ENCODE assay signal across 13 cellular contexts in the genomic region with DNA sequence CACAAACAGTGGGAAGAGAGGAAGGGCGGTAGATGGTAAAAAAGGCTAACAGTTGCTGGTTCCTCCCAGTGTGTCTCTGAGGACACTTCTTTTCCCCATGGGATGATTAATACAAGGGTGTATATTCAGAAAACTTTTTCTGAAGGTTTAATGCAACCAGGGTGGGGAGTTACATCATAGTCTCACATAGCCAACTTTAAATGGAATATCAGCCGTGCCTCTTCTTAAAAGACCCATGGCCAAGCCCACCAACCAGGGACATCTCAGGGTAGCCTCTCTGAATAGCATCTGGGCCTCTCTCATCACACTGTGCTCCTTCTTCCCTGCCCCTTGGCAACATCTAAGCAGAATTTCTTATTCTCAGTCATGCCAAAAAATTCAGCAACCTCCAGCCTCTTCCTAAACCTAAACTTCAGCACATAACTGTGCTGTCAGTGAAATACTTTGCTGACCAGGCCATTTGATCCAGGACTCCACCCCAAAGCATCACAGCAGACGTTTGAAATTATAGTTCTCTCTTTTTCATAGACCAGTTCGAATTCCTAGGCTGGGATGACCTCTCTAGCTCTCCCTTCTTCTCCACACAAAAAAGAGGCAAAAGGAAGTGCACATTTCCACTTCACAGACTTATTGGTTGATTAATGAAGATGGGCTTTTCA.
DNase-seq lines count a peak whose midpoint lies in the region; ATAC-seq and TF ChIP-seq lines count a peak whose summit lies in the region.
"Had no signal": no experiment of that assay in that cellular context is flagged by ENCODE, and none has a peak within 500 bp of the region (broad histone marks: within the 10 kb centered on the region; RNA-seq: fewer than 3 reads in every experiment).

No MANE protein-coding gene starts in this region.

- no peak overlapping the region for H3K4me3 Mint-ChIP-seq in activated T-helper 1 cell treated with anti-CD3 and anti-CD28 coated beads, Interleukin-12 subunit alpha, Interleukin-12 subunit beta, Interleukin-2, Interleukin-4 antibody, amounts not matched to agents 30 ng/mL and 10 ng/mL and 1 ng/mL, durations not matched to agents 14 hours and 24 hours and 36 hours
- no peak overlapping the region for H3K4me3 Mint-ChIP-seq in activated CD4-positive, alpha-beta memory T cell treated with anti-CD3 and anti-CD28 coated beads, Interleukin-2, amount 10 ng/mL, durations not matched to agents 7 days and 5 days
- H3K4me3 Mint-ChIP-seq: activated naive CD4-positive, alpha-beta T cell treated with anti-CD3 and anti-CD28 coated beads, Interleukin-2, amount 50 U/mL, for 24 hours; stimulated activated naive B cell treated with anti-CD40 and anti-IgM and Interleukin-4, amounts not matched to agents 10 μg/mL and 1 μg/mL and 100 μg/mL, for 72 hours had no signal

- ATAC-seq in HG03565 (IDR thresholded peaks at IDR 0.05; ENCODE audit: unreplicated experiment), result no peak
- ATAC-seq: stimulated activated naive B cell treated with anti-CD40 and anti-IgM and Interleukin-4, amounts not matched to agents 10 μg/mL and 1 μg/mL and 100 μg/mL, for 72 hours had no signal

- H3K9me3 ChIP-seq in AG04450 (ENCODE audit: control insufficient read depth, insufficient read depth, low read length), result no peaks in the 10 kb centered on the region
- no peaks in the 10 kb centered on the region for H3K9me3 ChIP-seq in mammary epithelial cell (replicated peaks; ENCODE audit: insufficient read depth, low read length)

- TF ChIP-seq CTCF in AG04450 (IDR thresholded peaks at IDR 0.05; ENCODE audit: low read depth, low read length) (no peak), mammary epithelial cell (conservative IDR thresholded peaks at IDR 0.05 in 1 of 2, IDR thresholded peaks at IDR 0.05 in 1 of 2; ENCODE audit: extremely low read depth in 1 of 2, insufficient read depth in 1 of 2, low read depth in 1 of 2, low read length in 2 of 2) (no peak)

- intact Hi-C loops in mammary epithelial cell (cut with micrococcal nuclease), result no loop called here
- intact Hi-C loops in activated T-helper 1 cell treated with anti-CD3 and anti-CD28 coated beads, Interleukin-12 subunit alpha, Interleukin-12 subunit beta, Interleukin-2, Interleukin-4 antibody, amounts not matched to agents 30 ng/mL and 10 ng/mL and 1 ng/mL, durations not matched to agents 14 hours and 24 hours and 36 hours (cut with micrococcal nuclease), result no loop called here

- H3K79me2 ChIP-seq in mammary epithelial cell (ENCODE audit: insufficient read depth, low read length), result no peaks in the 10 kb centered on the region

- H3K4me3 ChIP-seq in AG04450 (ENCODE audit: low read depth, low read length) (no peak overlapping the region), mammary epithelial cell (replicated peaks in 1 of 3; ENCODE audit: insufficient read depth in 1 of 3, low read depth in 2 of 3, low read length in 3 of 3) (no peak overlapping the region)
- H3K4me3 ChIP-seq: lung had no signal

- H3K27me3 Mint-ChIP-seq in activated T-helper 1 cell treated with anti-CD3 and anti-CD28 coated beads, Interleukin-12 subunit alpha, Interleukin-12 subunit beta, Interleukin-2, Interleukin-4 antibody, amounts not matched to agents 30 ng/mL and 10 ng/mL and 1 ng/mL, durations not matched to agents 14 hours and 24 hours and 36 hours (ENCODE audit: insufficient read depth), result peaks cover 2% of the 10 kb centered on the region
- H3K27me3 Mint-ChIP-seq in activated CD4-positive, alpha-beta memory T cell treated with anti-CD3 and anti-CD28 coated beads, Interleukin-2, amount 10 ng/mL, durations not matched to agents 7 days and 5 days, result no peaks in the 10 kb centered on the region
- H3K27me3 Mint-ChIP-seq: activated naive CD4-positive, alpha-beta T cell treated with anti-CD3 and anti-CD28 coated beads, Interleukin-2, amount 50 U/mL, for 24 hours; stimulated activated naive B cell treated with anti-CD40 and anti-IgM and Interleukin-4, amounts not matched to agents 10 μg/mL and 1 μg/mL and 100 μg/mL, for 72 hours had no signal

- no peaks in the 10 kb centered on the region for H3K36me3 ChIP-seq in mammary epithelial cell (ENCODE audit: insufficient read depth, low read length)

- H3K9me3 Mint-ChIP-seq in activated T-helper 1 cell treated with anti-CD3 and anti-CD28 coated beads, Interleukin-12 subunit alpha, Interleukin-12 subunit beta, Interleukin-2, Interleukin-4 antibody, amounts not matched to agents 30 ng/mL and 10 ng/mL and 1 ng/mL, durations not matched to agents 14 hours and 24 hours and 36 hours, result no peaks in the 10 kb centered on the region
- no peaks in the 10 kb centered on the region for H3K9me3 Mint-ChIP-seq in activated CD4-positive, alpha-beta memory T cell treated with anti-CD3 and anti-CD28 coated beads, Interleukin-2, amount 10 ng/mL, durations not matched to agents 7 days and 5 days
- H3K9me3 Mint-ChIP-seq: activated naive CD4-positive, alpha-beta T cell treated with anti-CD3 and anti-CD28 coated beads, Interleukin-2, amount 50 U/mL, for 24 hours; stimulated activated naive B cell treated with anti-CD40 and anti-IgM and Interleukin-4, amounts not matched to agents 10 μg/mL and 1 μg/mL and 100 μg/mL, for 72 hours had no signal

- POLR2A ChIA-PET in AG04450 (lab: Yijun Ruan, JAX), result interaction anchor here (1.6 kb wide), 1 partner anchor 85 kb away, joined by 5 read pairs; the partner anchor contains the start of gene RAI14
- POLR2A ChIA-PET in activated CD4-positive, alpha-beta memory T cell treated with anti-CD3 and anti-CD28 coated beads, Interleukin-2, amount 10 ng/mL, durations not matched to agents 7 days and 5 days (lab: Charles Lee), result no interaction called here

- no peaks in the 10 kb centered on the region for H3K4me1 Mint-ChIP-seq in activated T-helper 1 cell treated with anti-CD3 and anti-CD28 coated beads, Interleukin-12 subunit alpha, Interleukin-12 subunit beta, Interleukin-2, Interleukin-4 antibody, amounts not matched to agents 30 ng/mL and 10 ng/mL and 1 ng/mL, durations not matched to agents 14 hours and 24 hours and 36 hours (ENCODE audit: low read depth)
- no peaks in the 10 kb centered on the region for H3K4me1 Mint-ChIP-seq in activated CD4-positive, alpha-beta memory T cell treated with anti-CD3 and anti-CD28 coated beads, Interleukin-2, amount 10 ng/mL, durations not matched to agents 7 days and 5 days
- H3K4me1 Mint-ChIP-seq: activated naive CD4-positive, alpha-beta T cell treated with anti-CD3 and anti-CD28 coated beads, Interleukin-2, amount 50 U/mL, for 24 hours; stimulated activated naive B cell treated with anti-CD40 and anti-IgM and Interleukin-4, amounts not matched to agents 10 μg/mL and 1 μg/mL and 100 μg/mL, for 72 hours had no signal

- peaks cover 14% of the 10 kb centered on the region for H3K4me1 ChIP-seq in mammary epithelial cell (ENCODE audit: insufficient read depth, low read length)

- H3K27ac ChIP-seq in AG04450 (ENCODE audit: low read depth, low read length) (peak overlapping the region; percentile 94), mammary epithelial cell (ENCODE audit: insufficient read depth, low read depth, low read length) (peak overlapping the region; percentile 18)

- no peaks in the 10 kb centered on the region for H3K36me3 Mint-ChIP-seq in activated T-helper 1 cell treated with anti-CD3 and anti-CD28 coated beads, Interleukin-12 subunit alpha, Interleukin-12 subunit beta, Interleukin-2, Interleukin-4 antibody, amounts not matched to agents 30 ng/mL and 10 ng/mL and 1 ng/mL, durations not matched to agents 14 hours and 24 hours and 36 hours (ENCODE audit: low read depth)
- no peaks in the 10 kb centered on the region for H3K36me3 Mint-ChIP-seq in activated CD4-positive, alpha-beta memory T cell treated with anti-CD3 and anti-CD28 coated beads, Interleukin-2, amount 10 ng/mL, durations not matched to agents 7 days and 5 days (ENCODE audit: low read depth)
- H3K36me3 Mint-ChIP-seq: activated naive CD4-positive, alpha-beta T cell treated with anti-CD3 and anti-CD28 coated beads, Interleukin-2, amount 50 U/mL, for 24 hours; stimulated activated naive B cell treated with anti-CD40 and anti-IgM and Interleukin-4, amounts not matched to agents 10 μg/mL and 1 μg/mL and 100 μg/mL, for 72 hours had no signal

- no peak overlapping the region for H3K4me2 ChIP-seq in mammary epithelial cell (ENCODE audit: insufficient read depth, low read depth, low read length)

- dilution Hi-C loops in mammary epithelial cell (cut with HindIII; ENCODE audit: low sequenced_read_pairs), result no loop called here

- H3K9ac ChIP-seq in mammary epithelial cell (ENCODE audit: insufficient read depth, low read length), result no peak overlapping the region

- TSS peak; percentile 71 for BruUV-seq in mammary epithelial cell (replicated peaks; lab: Mats Ljungman, UMichigan)

- CTCF ChIA-PET in AG04450 (lab: Charles Lee) (no interaction called here), mammary epithelial cell (lab: Charles Lee; ENCODE audit: low non-redundant PET) (no interaction called here)
- CTCF ChIA-PET in activated CD4-positive, alpha-beta memory T cell treated with anti-CD3 and anti-CD28 coated beads, Interleukin-2, amount 10 ng/mL, durations not matched to agents 7 days and 5 days (lab: Charles Lee), result no interaction called here

- in situ Hi-C loops in mammary epithelial cell (cut with MboI; ENCODE audit: low sequenced_read_pairs in 2 of 2), result no loop called here

- DNase-seq in AG04450 (ENCODE audit: low read depth, low spot score) (no peak), HS-5 (ENCODE audit: low read depth) (peak; percentile 90), mammary epithelial cell (peak; percentile 16), left kidney (ENCODE audit: low read depth, low spot score) (peak; percentile 35), T1000 (lab: John Stamatoyannopoulos, UW) (no peak)
- DNase-seq in activated T-helper 1 cell treated with anti-CD3 and anti-CD28 coated beads, Interleukin-12 subunit alpha, Interleukin-12 subunit beta, Interleukin-2, Interleukin-4 antibody, amounts not matched to agents 30 ng/mL and 10 ng/mL and 1 ng/mL, durations not matched to agents 14 hours and 24 hours and 36 hours (ENCODE audit: low spot score), result no peak
- no peak for DNase-seq in activated CD4-positive, alpha-beta memory T cell treated with anti-CD3 and anti-CD28 coated beads, Interleukin-2, amount 10 ng/mL, durations not matched to agents 7 days and 5 days
- DNase-seq: posterior cingulate gyrus; stimulated activated CD4-positive, alpha-beta T cell treated with anti-CD3 and anti-CD28 coated beads, Interleukin-2, amount 100 ng/mL, for 24 hours; stimulated activated naive B cell treated with anti-CD40 and anti-IgM and Interleukin-4, amounts not matched to agents 10 μg/mL and 1 μg/mL and 100 μg/mL, for 72 hours had no signal

- H4K20me1 ChIP-seq in mammary epithelial cell (ENCODE audit: insufficient read depth, low read length), result no peaks in the 10 kb centered on the region

- WGBS in mammary epithelial cell (ENCODE audit: low coverage, missing lambda C conversion rate), result 73% methylated on average over 4 of the region's 4 CpGs

- H3K27ac Mint-ChIP-seq in activated T-helper 1 cell treated with anti-CD3 and anti-CD28 coated beads, Interleukin-12 subunit alpha, Interleukin-12 subunit beta, Interleukin-2, Interleukin-4 antibody, amounts not matched to agents 30 ng/mL and 10 ng/mL and 1 ng/mL, durations not matched to agents 14 hours and 24 hours and 36 hours, result no peak overlapping the region
- H3K27ac Mint-ChIP-seq in activated CD4-positive, alpha-beta memory T cell treated with anti-CD3 and anti-CD28 coated beads, Interleukin-2, amount 10 ng/mL, durations not matched to agents 7 days and 5 days, result no peak overlapping the region
- H3K27ac Mint-ChIP-seq: activated naive CD4-positive, alpha-beta T cell treated with anti-CD3 and anti-CD28 coated beads, Interleukin-2, amount 50 U/mL, for 24 hours; stimulated activated naive B cell treated with anti-CD40 and anti-IgM and Interleukin-4, amounts not matched to agents 10 μg/mL and 1 μg/mL and 100 μg/mL, for 72 hours had no signal

- H2AFZ ChIP-seq in mammary epithelial cell (ENCODE audit: low read depth, low read length), result peak overlapping the region; percentile 82

- H3K27me3 ChIP-seq in AG04450 (ENCODE audit: control insufficient read depth, insufficient read depth, low read length), result no peaks in the 10 kb centered on the region
- H3K27me3 ChIP-seq in mammary epithelial cell (ENCODE audit: insufficient read depth, low read length), result no peaks in the 10 kb centered on the region

Comparison
In these comparisons a context has a peak if more than half of its experiments do, and no peak if none do; other contexts are left out.
1. DNase-seq: peak in HS-5 (single experiment), mammary epithelial cell (single experiment) and left kidney (single experiment); none in AG04450 (single experiment), T1000 (single experiment), activated T-helper 1 cell treated with anti-CD3 and anti-CD28 coated beads, Interleukin-12 subunit alpha, Interleukin-12 subunit beta, Interleukin-2, Interleukin-4 antibody, amounts not matched to agents 30 ng/mL and 10 ng/mL and 1 ng/mL, durations not matched to agents 14 hours and 24 hours and 36 hours (single experiment) and activated CD4-positive, alpha-beta memory T cell treated with anti-CD3 and anti-CD28 coated beads, Interleukin-2, amount 10 ng/mL, durations not matched to agents 7 days and 5 days (single experiment).